Comparison of ENCODE assay signal across 31 cellular contexts in the genomic region with DNA sequence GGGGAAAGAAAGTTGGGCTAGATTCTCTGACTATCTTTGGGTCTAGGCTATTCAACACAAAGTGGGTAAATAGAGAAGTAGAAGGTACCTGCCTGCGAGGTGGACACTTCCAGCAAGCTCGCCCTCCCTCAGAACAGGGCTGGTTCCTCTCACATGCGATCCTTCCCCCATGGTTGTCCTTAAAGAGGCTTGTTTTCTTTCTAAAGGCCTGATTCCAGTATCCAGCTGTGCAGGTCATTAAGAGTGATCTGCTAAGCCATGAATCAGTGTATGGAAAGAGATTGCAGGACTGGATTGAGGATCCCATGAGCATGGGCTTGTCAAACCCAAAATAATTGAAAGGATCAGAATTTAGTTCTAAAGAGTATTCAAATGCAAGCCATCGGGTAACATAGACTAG.
"Had no signal": no experiment of that assay in that cellular context is flagged by ENCODE, and none has a peak within 500 bp of the region (broad histone marks: within the 10 kb centered on the region; RNA-seq: fewer than 3 reads in every experiment).

No MANE protein-coding gene starts in this region.

- H3K4me1 Mint-ChIP-seq: activated CD4-positive, alpha-beta memory T cell treated with anti-CD3 and anti-CD28 coated beads, Interleukin-2, amount 10 ng/mL, durations not matched to agents 7 days and 5 days; activated CD8-positive, alpha-beta memory T cell treated with anti-CD3 and anti-CD28 coated beads, Interleukin-2, amount 10 ng/mL, durations not matched to agents 7 days and 5 days; activated naive CD4-positive, alpha-beta T cell treated with anti-CD3 and anti-CD28 coated beads, Interleukin-2, amount 10 ng/mL, durations not matched to agents 7 days and 5 days; activated naive CD8-positive, alpha-beta T cell treated with anti-CD3 and anti-CD28 coated beads, Interleukin-2, amount 50 U/mL, for 24 hours had no signal

- H3K36me3 Mint-ChIP-seq: activated naive CD4-positive, alpha-beta T cell treated with anti-CD3 and anti-CD28 coated beads, Interleukin-2, amount 10 ng/mL, durations not matched to agents 7 days and 5 days; brain had no signal

- H3K4me3 ChIP-seq: MG63 had no signal

- H3K27me3 Mint-ChIP-seq: brain had no signal

- H3K36me3 ChIP-seq: MG63 had no signal

- H3K4me3 Mint-ChIP-seq: activated CD4-positive, alpha-beta memory T cell treated with anti-CD3 and anti-CD28 coated beads, Interleukin-2, amount 10 ng/mL, durations not matched to agents 7 days and 5 days; activated CD8-positive, alpha-beta memory T cell treated with anti-CD3 and anti-CD28 coated beads, Interleukin-2, amount 10 ng/mL, durations not matched to agents 7 days and 5 days; activated naive CD4-positive, alpha-beta T cell treated with anti-CD3 and anti-CD28 coated beads, Interleukin-2, amount 10 ng/mL, durations not matched to agents 7 days and 5 days; activated naive CD8-positive, alpha-beta T cell; activated naive CD8-positive, alpha-beta T cell treated with anti-CD3 and anti-CD28 coated beads, Interleukin-2, amount 50 U/mL, for 24 hours; brain had no signal

- DNase-seq: activated CD4-positive, alpha-beta memory T cell treated with anti-CD3 and anti-CD28 coated beads, Interleukin-2, amount 10 ng/mL, durations not matched to agents 7 days and 5 days; activated CD4-positive, alpha-beta T cell treated with anti-CD3 and anti-CD28 coated beads for 1 hour; activated CD4-positive, alpha-beta T cell treated with anti-CD3 and anti-CD28 coated beads for 48 hours; activated CD4-positive, CD25-positive, alpha-beta regulatory T cell; activated CD8-positive, alpha-beta memory T cell treated with anti-CD3 and anti-CD28 coated beads for 24 hours; activated CD8-positive, alpha-beta memory T cell treated with anti-CD3 and anti-CD28 coated beads, Interleukin-2, amount 10 ng/mL, durations not matched to agents 7 days and 5 days; activated CD8-positive, alpha-beta memory T cell treated with anti-CD3 and anti-CD28 coated beads, Interleukin-2, amount 50 U/mL, for 48 hours; activated effector memory CD4-positive, alpha-beta T cell treated with Interleukin-2 at 50 U/mL for 16 hours; activated naive CD4-positive, alpha-beta T cell treated with anti-CD3 and anti-CD28 coated beads, Interleukin-2, amount 10 ng/mL, durations not matched to agents 7 days and 5 days; activated naive CD8-positive, alpha-beta T cell treated with anti-CD3 and anti-CD28 coated beads, Interleukin-2, amount 50 U/mL, for 24 hours; activated T-cell treated with anti-CD3 and anti-CD28 coated beads, Interleukin-2, amount 50 U/mL, for 48 hours; anterior cingulate cortex; caudate nucleus; Karpas-422; KBM-7; MG63; NCI-H1092; NCI-H1436 treated with DMSO at 0.1 percent for 48 hours; NCI-H1694 treated with DMSO at 0.1 percent for 48 hours; NCI-H2029; NCI-H345; NCI-H524 treated with DMSO at 0.1 percent for 48 hours; OCI-M1; Right ventricle myocardium superior; SW 1271; T-helper 1 cell; T-helper 2 cell; T-helper 9 cell had no signal

- H3K27ac ChIP-seq: VCaP had no signal

- H3K27ac Mint-ChIP-seq: activated CD4-positive, alpha-beta memory T cell treated with anti-CD3 and anti-CD28 coated beads, Interleukin-2, amount 10 ng/mL, durations not matched to agents 7 days and 5 days; activated CD8-positive, alpha-beta memory T cell treated with anti-CD3 and anti-CD28 coated beads, Interleukin-2, amount 10 ng/mL, durations not matched to agents 7 days and 5 days; activated naive CD4-positive, alpha-beta T cell treated with anti-CD3 and anti-CD28 coated beads, Interleukin-2, amount 10 ng/mL, durations not matched to agents 7 days and 5 days; activated naive CD8-positive, alpha-beta T cell; activated naive CD8-positive, alpha-beta T cell treated with anti-CD3 and anti-CD28 coated beads, Interleukin-2, amount 50 U/mL, for 24 hours had no signal

- ATAC-seq: activated CD8-positive, alpha-beta memory T cell treated with anti-CD3 and anti-CD28 coated beads, Interleukin-2, amount 10 ng/mL, durations not matched to agents 7 days and 5 days; activated naive CD8-positive, alpha-beta T cell treated with anti-CD3 and anti-CD28 coated beads, Interleukin-2, amount 50 U/mL, for 24 hours had no signal
